Comparison of ENCODE assay signal across 8 cellular contexts in the genomic region with DNA sequence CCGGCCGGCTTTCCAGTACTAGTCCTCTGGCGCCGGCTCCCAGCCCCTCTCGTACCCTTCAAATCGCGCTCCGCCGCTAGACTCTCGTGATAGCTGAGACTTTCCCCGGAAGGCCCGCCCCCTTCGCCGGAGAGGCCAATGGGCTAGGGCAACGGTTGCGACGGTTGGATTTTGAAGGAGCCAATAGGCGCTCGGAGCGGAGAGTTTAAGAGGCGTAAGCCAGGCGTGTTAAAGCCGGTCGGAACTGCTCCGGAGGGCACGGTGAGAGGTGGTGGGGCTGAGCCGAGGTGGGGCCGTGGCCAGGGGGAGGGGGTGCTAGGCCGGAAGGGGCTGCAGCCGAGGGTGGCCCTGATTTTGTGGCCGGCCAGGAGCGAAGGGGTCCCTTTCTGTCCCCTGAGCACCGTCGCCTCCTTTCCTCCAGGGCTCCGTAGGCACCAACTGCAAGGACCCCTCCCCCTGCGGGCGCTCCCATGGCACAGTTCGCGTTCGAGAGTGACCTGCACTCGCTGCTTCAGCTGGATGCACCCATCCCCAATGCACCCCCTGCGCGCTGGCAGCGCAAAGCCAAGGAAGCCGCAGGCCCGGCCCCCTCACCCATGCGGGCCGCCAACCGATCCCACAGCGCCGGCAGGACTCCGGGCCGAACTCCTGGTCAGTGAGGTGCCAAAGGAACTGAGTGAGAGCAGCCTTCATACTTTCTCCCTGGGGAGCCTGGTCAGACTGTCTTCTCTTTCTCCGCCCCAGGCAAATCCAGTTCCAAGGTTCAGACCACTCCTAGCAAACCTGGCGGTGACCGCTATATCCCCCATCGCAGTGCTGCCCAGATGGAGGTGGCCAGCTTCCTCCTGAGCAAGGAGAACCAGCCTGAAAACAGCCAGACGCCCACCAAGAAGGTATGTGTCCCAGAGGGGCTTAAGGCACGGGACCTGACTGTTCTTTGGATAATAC. TPM values are rescaled to one million over a fixed set of nuclear protein-coding genes. Genes with fewer than 3 reads are reported as not detected.
DNase-seq lines count a peak whose midpoint lies in the region; ATAC-seq, FAIRE-seq and TF ChIP-seq lines count a peak whose summit lies in the region.

TSS of gene CDC20 (plus strand) at position 236 of the 948 bp plus-strand sequence. CDS start at position 471, 235 bp downstream.

- no peak for TF ChIP-seq RAD21 in HepG2 (CRISPR knock-in tag; IDR thresholded peaks at IDR 0.05)

- TSS peak; percentile 80 for BruUV-seq in HepG2 (replicated peaks; lab: Mats Ljungman, UMichigan)

- peak within 1 kb of the TSS; percentile 92 to 97 (median 97) for H3K4me3 ChIP-seq in HepG2 (replicated peaks in 1 of 3; ENCODE audit: insufficient read depth in 1 of 3, low read depth in 2 of 3, low read length in 3 of 3)

- no peak for TF ChIP-seq EP300 in HepG2 (IDR thresholded peaks at IDR 0.05; ENCODE audit: low read depth in 2 of 2, low read length in 2 of 2)
- no peak for TF ChIP-seq EP300 in HepG2 (CRISPR knock-in tag; IDR thresholded peaks at IDR 0.05; ENCODE audit: borderline replicate concordance)

- no peaks in the 10 kb centered on the region for H3K9me3 ChIP-seq in HepG2 (ENCODE audit: low read length)

- peaks cover 63% of the 10 kb centered on the region for H3K4me1 ChIP-seq in HepG2 (ENCODE audit: insufficient read depth, low read length)

- TF ChIP-seq CTCF in C4-2B (conservative IDR thresholded peaks at IDR 0.05) (no peak), HepG2 (CRISPR knock-in tag; IDR thresholded peaks at IDR 0.05) (no peak)

- peak; percentile 95 for ATAC-seq in GM19395 (IDR thresholded peaks at IDR 0.05; ENCODE audit: unreplicated experiment)
- ATAC-seq in HG03565 (IDR thresholded peaks at IDR 0.05; ENCODE audit: unreplicated experiment): peak; percentile 81
- ATAC-seq in HepG2: peak; percentile 96

- peak within 1 kb of the TSS; percentile 98 for H3K4me2 ChIP-seq in HepG2 (ENCODE audit: low read depth, low read length)

- peaks cover 11 to 26% of the 10 kb centered on the region in 2 experiments for H3K36me3 ChIP-seq in HepG2 (replicated peaks in 1 of 2; ENCODE audit: control insufficient read depth in 1 of 2, insufficient read depth in 2 of 2, low read length in 2 of 2)

- peaks cover 29% of the 10 kb centered on the region for H3K79me2 ChIP-seq in HepG2 (ENCODE audit: insufficient read depth, low read length)

- H4K20me1 ChIP-seq in HepG2 (ENCODE audit: insufficient read depth, low read length): no peaks in the 10 kb centered on the region

- H2AFZ ChIP-seq in HepG2 (ENCODE audit: low read length): peak within 1 kb of the TSS; percentile 46

- POLR2A ChIA-PET in HepG2 (lab: Yijun Ruan, JAX): interaction anchor here (0.6 to 1.9 kb wide), 12 partner anchors 9 to 291 kb away, joined by 3 to 29 read pairs (median 5); partner anchors contain the start of genes C1orf210, ELOVL1, KDM4A and MED8

- under 1% methylated on average over 24 of the region's 59 CpGs for WGBS in HepG2 (ENCODE audit: low lambda C conversion rate)

- peak within 1 kb of the TSS; percentile 82 for H3K9ac ChIP-seq in HepG2 (ENCODE audit: insufficient read depth, low read depth, low read length)

- CTCF ChIA-PET in HepG2 (lab: Yijun Ruan, JAX; ENCODE audit: low intra/inter-chr PET ratio, low total read pairs): interaction anchor here (1.0 to 1.5 kb wide), 2 partner anchors 121 to 132 kb away, joined by 4 to 9 read pairs; no protein-coding TSS in a partner anchor

- H3K27ac ChIP-seq in C4-2B (peak within 1 kb of the TSS; percentile 91), HepG2 (ENCODE audit: extremely low read length, insufficient read depth, low read length) (peak within 1 kb of the TSS; percentile 76)

- peak; percentile 79 for FAIRE-seq in HepG2 (lab: Jason Lieb, UNC)

- TF ChIP-seq POLR2A in HepG2 (IDR thresholded peaks at IDR 0.05; ENCODE audit: insufficient read depth in 1 of 2, low read depth in 2 of 2, low read length in 2 of 2): peak; percentile 82 to 87

- H3K27me3 ChIP-seq in HepG2 (ENCODE audit: control insufficient read depth in 1 of 2, insufficient read depth in 2 of 2, low read length in 2 of 2): no peaks in the 10 kb centered on the region; a peak in 1 of 5 replicates

- in situ Hi-C loops in HepG2 (cut with HindIII; ENCODE audit: extremely low pct_ligation_motif_present, low pct_unique_long_range_greater_than_20kb): no loop called here

- intact Hi-C loops in HepG2 (cut with micrococcal nuclease; ENCODE audit: unreplicated experiment): loop anchor here (1.0 kb wide), 2 partner anchors 55 to 121 kb away; no protein-coding TSS in a partner anchor

- DNase-seq in NCI-H774 (lab: John Stamatoyannopoulos, UW): peak; percentile 100
- DNase-seq in activated CD4-positive, alpha-beta T cell treated with anti-CD3 and anti-CD28 coated beads, Interleukin-2, amount 50 U/mL, for 4 hours: peak; percentile 96 to 97
- peak; percentile 97 for DNase-seq in dermis blood vessel endothelial cell
- DNase-seq in HepG2 (ENCODE audit: low spot score): peak; percentile 97
- DNase-seq in stimulated activated CD4-positive, alpha-beta T cell treated with anti-CD3 and anti-CD28 coated beads, Interleukin-4, amount 100 ng/mL, for 1 hour: peak; percentile 99

TF ChIP-seq in HepG2, 621 proteins besides CTCF, POLR2A, EP300 and RAD21 (continues in another document):
- no peak for TF ChIP-seq ATF7 (IDR thresholded peaks at IDR 0.05)
- TF ChIP-seq ATF7 (CRISPR knock-in tag; IDR thresholded peaks at IDR 0.05): no peak
- TF ChIP-seq ZKSCAN5 (CRISPR knock-in tag; IDR thresholded peaks at IDR 0.05): no peak
- TF ChIP-seq PRPF4 (IDR thresholded peaks at IDR 0.05; ENCODE audit: low read depth, low read length, poor library complexity, severe bottlenecking): no peak
- TF ChIP-seq FLYWCH1 (CRISPR knock-in tag; IDR thresholded peaks at IDR 0.05): no peak
- no peak for TF ChIP-seq ONECUT2 (CRISPR knock-in tag; IDR thresholded peaks at IDR 0.05)
- TF ChIP-seq ZNF761 (CRISPR knock-in tag; conservative IDR thresholded peaks at IDR 0.05): no peak
- no peak for TF ChIP-seq ZNF180 (CRISPR knock-in tag; IDR thresholded peaks at IDR 0.05; ENCODE audit: borderline replicate concordance, low read depth)
- no peak for TF ChIP-seq MYNN (CRISPR knock-in tag; IDR thresholded peaks at IDR 0.05; ENCODE audit: low read depth)
- no peak for TF ChIP-seq ZNF3 (CRISPR knock-in tag; IDR thresholded peaks at IDR 0.05)
- TF ChIP-seq, protein P1, sequence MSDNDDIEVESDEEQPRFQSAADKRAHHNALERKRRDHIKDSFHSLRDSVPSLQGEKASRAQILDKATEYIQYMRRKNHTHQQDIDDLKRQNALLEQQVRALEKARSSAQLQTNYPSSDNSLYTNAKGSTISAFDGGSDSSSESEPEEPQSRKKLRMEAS (IDR thresholded peaks at IDR 0.05): peak; percentile 92
- no peak for TF ChIP-seq BHLHE40 (IDR thresholded peaks at IDR 0.05; ENCODE audit: low read length)
- no peak for TF ChIP-seq ZNF629 (CRISPR knock-in tag; conservative IDR thresholded peaks at IDR 0.05)
- TF ChIP-seq IRF2 (CRISPR knock-in tag; IDR thresholded peaks at IDR 0.05): peak; percentile 67
- no peak for TF ChIP-seq ZIK1 (CRISPR knock-in tag; IDR thresholded peaks at IDR 0.05; ENCODE audit: borderline replicate concordance, low read depth)
- peak; percentile 95 for TF ChIP-seq NFYC (CRISPR knock-in tag; IDR thresholded peaks at IDR 0.05)
- peak; percentile 100 for TF ChIP-seq HDAC1 (CRISPR knock-in tag; IDR thresholded peaks at IDR 0.05)
- peak; percentile 95 for TF ChIP-seq ZFYVE20 (CRISPR knock-in tag; IDR thresholded peaks at IDR 0.05; ENCODE audit: borderline replicate concordance, low read depth)
- TF ChIP-seq HDAC2 (CRISPR knock-in tag; IDR thresholded peaks at IDR 0.05): peak; percentile 79
- TF ChIP-seq U2AF2 (IDR thresholded peaks at IDR 0.05; ENCODE audit: low read depth, low read length): no peak
- no peak for TF ChIP-seq DNMT3B (CRISPR knock-in tag; conservative IDR thresholded peaks at IDR 0.05)
- TF ChIP-seq KLF12 (CRISPR knock-in tag; IDR thresholded peaks at IDR 0.05; ENCODE audit: borderline replicate concordance): no peak
- no peak for TF ChIP-seq ZNF740 (CRISPR knock-in tag; IDR thresholded peaks at IDR 0.05)
- peak; percentile 98 for TF ChIP-seq REL (CRISPR knock-in tag; conservative IDR thresholded peaks at IDR 0.05)
- no peak for TF ChIP-seq ZNF652 (CRISPR knock-in tag; IDR thresholded peaks at IDR 0.05; ENCODE audit: borderline replicate concordance, low read depth)
- TF ChIP-seq IKZF1 (IDR thresholded peaks at IDR 0.05): no peak

RNA-seq across cellular contexts. Expression of gene CDC20, which starts in this region (rescaled TPM):
- total RNA-seq in dermis blood vessel endothelial cell (22.1 and 121 TPM in 2 replicates), HepG2 (2016; rRNA removed; fragmentation: Illumina TruSeq; extraction: Trizol) (90.0 and 97.8 TPM in 2 replicates)
- total RNA-seq in HepG2 (2016; cell fraction: cytosol; rRNA removed; fragmentation: Illumina TruSeq; extraction: Trizol; ENCODE audit: low read depth): 46.4 and 52.0 TPM in 2 replicates
- 83.1 and 89.9 TPM in 2 replicates for total RNA-seq in HepG2 (2016; cell fraction: insoluble cytoplasmic fraction; rRNA removed; fragmentation: Illumina TruSeq; extraction: Trizol)
- total RNA-seq in HepG2 (2016; cell fraction: membrane; rRNA removed; fragmentation: Illumina TruSeq; extraction: Trizol): 44.6 and 48.1 TPM in 2 replicates
- total RNA-seq in HepG2 (2016; cell fraction: nucleus; rRNA removed; fragmentation: Illumina TruSeq; extraction: Trizol): 41.5 and 42.9 TPM in 2 replicates
- polyA plus RNA-seq in HepG2 (2011; rRNA removed): 39.5 and 57.9 TPM in 2 replicates
- 30.0 and 51.5 TPM in 2 replicates for polyA plus RNA-seq in HepG2 (2011; cell fraction: cytosol; rRNA removed)
- polyA plus RNA-seq in HepG2 (2011; cell fraction: nucleus; rRNA removed): 32.3 and 62.8 TPM in 2 replicates
- 30.3 and 42.3 TPM in 2 replicates for polyA plus RNA-seq in HepG2 (2012)
- polyA plus RNA-seq in HepG2 (2016; cell fraction: cytosol; fragmentation: Illumina TruSeq; extraction: Trizol; ENCODE audit: low read depth): 55.7 and 55.8 TPM in 2 replicates
- polyA plus RNA-seq in HepG2 (2016; cell fraction: insoluble cytoplasmic fraction; fragmentation: Illumina TruSeq; extraction: Trizol; ENCODE audit: low read depth): 111 and 128 TPM in 2 replicates
- polyA plus RNA-seq in HepG2 (2016; cell fraction: membrane; fragmentation: Illumina TruSeq; extraction: Trizol; ENCODE audit: low read depth): 48.3 and 54.4 TPM in 2 replicates
- 82.6 and 84.9 TPM in 2 replicates for polyA plus RNA-seq in HepG2 (2016; cell fraction: nucleus; fragmentation: Illumina TruSeq; extraction: Trizol; ENCODE audit: insufficient read depth, low read depth)
- polyA minus RNA-seq in HepG2 (2011; rRNA and poly(A)+ RNA removed; ENCODE audit: low replicate concordance): 131 and 377 TPM in 2 replicates
- polyA minus RNA-seq in HepG2 (2011; cell fraction: cytosol; rRNA and poly(A)+ RNA removed): 20.8 and 38.2 TPM in 2 replicates
- polyA minus RNA-seq in HepG2 (2011; cell fraction: nucleus; rRNA and poly(A)+ RNA removed): 12.4 and 21.2 TPM in 2 replicates

Comparison
In these comparisons a context has a peak if more than half of its experiments do, and no peak if none do; other contexts are left out.
1. Peak in every context shown above with its lines: DNase-seq, ATAC-seq, H3K4me3 ChIP-seq and H3K27ac ChIP-seq.